Comparison of ENCODE assay signal across 8 cellular contexts in the genomic region with DNA sequence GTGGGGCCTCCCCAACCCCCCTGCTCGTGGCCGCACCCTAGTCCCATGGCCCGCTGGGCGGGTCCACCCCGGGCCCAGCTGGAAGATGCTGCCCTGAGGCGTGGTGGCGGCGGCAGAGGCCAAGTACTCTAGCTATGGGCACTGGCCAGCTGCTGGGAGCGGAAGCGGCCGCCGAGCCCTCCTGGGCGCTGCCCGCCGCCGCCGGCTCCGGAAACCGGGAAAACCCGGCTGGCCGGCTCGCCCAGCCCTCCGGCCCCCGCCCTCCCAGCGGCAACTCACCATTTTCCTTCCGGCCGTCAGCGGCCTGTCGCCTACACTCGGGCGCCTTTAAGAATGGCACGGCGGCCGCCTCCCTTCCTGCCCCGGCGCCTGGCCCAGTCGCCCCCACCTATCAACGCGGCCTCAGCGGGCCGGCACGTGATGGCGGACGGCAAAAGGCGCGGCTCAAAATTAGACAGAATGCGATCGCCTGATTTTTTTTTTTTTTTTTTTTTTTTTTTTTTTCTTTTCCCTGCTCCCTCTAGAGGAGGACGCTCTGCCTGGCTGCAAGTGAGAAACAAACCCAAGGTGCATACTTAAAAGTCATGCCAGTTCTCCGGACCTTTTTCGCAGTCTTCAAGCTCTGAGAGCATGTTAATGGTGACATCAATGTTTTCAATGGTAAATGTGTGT. TPM values are rescaled to one million over a fixed set of nuclear protein-coding genes. Genes with fewer than 3 reads are reported as not detected.
DNase-seq lines count a peak whose midpoint lies in the region; FAIRE-seq and TF ChIP-seq lines count a peak whose summit lies in the region.

A gene (minus strand): TSS at position 335 of the 672 bp plus-strand sequence. CDS start 53 bp downstream, at position 282.

- no peak for FAIRE-seq in frontal cortex (lab: Jason Lieb, UNC)

- H3K27me3 ChIP-seq in GM06990 (replicated peaks; ENCODE audit: control insufficient read depth, insufficient read depth, low read length): no peaks in the 10 kb centered on the region

- TF ChIP-seq CTCF in GM06990 (IDR thresholded peaks at IDR 0.05; ENCODE audit: insufficient read depth, low read length, poor library complexity, severe bottlenecking): peak; percentile 35
- peak; percentile 54 for TF ChIP-seq CTCF in HFF-Myc (IDR thresholded peaks at IDR 0.05; ENCODE audit: low read depth, low read length, missing control alignments)

- in situ Hi-C loops in SK-MEL-5 (cut with HindIII; ENCODE audit: low pct_unique_long_range_greater_than_20kb, low sequenced_read_pairs): no loop called here

- DNase-seq in GM06990 (ENCODE audit: extremely low read depth, insufficient read length) (peak; percentile 91), HFF-Myc (ENCODE audit: extremely low read depth, low read depth) (peak; percentile 57), MV-4-11 (lab: John Stamatoyannopoulos, UW) (peak; percentile 83), SK-MEL-5 (ENCODE audit: low read depth, low spot score) (peak; percentile 88), frontal cortex (ENCODE audit: low spot score in 2 of 2) (peak; percentile 90 to 93), non-pigmented ciliary epithelial cell (ENCODE audit: low read depth) (peak; percentile 49), superior temporal gyrus (ENCODE audit: extremely low spot score) (peak; percentile 91)
- peak; percentile 91 for DNase-seq in activated naive CD4-positive, alpha-beta T cell treated with Interleukin-2 at 50 U/mL for 16 hours

- H3K36me3 ChIP-seq in GM06990 (ENCODE audit: control insufficient read depth, insufficient read depth, low read length): no peaks in the 10 kb centered on the region

- peak within 1 kb of the TSS; percentile 99 for H3K4me3 ChIP-seq in GM06990 (replicated peaks; ENCODE audit: low read depth, low read length)
- peak within 1 kb of the TSS; percentile 90 for H3K4me3 ChIP-seq in HFF-Myc (replicated peaks; ENCODE audit: low read depth, low read length)

RNA-seq across cellular contexts. Expression of the gene that starts here (rescaled TPM):
- 83.9 and 102 TPM in 2 replicates for total RNA-seq in SK-MEL-5 (2014; rRNA removed; shearing (Covaris generic))
- 42.3 and 57.0 TPM in 2 replicates for polyA plus RNA-seq in SK-MEL-5 (2015; cell fraction: cytosol; rRNA removed)
- 86.2 and 109 TPM in 2 replicates for polyA plus RNA-seq in SK-MEL-5 (2015; cell fraction: nucleus; rRNA removed)
- total RNA-seq in frontal cortex: 258 TPM

Comparison
In these comparisons a context has a peak if more than half of its experiments do, and no peak if none do; other contexts are left out.
1. Peak in every context shown above with its lines: DNase-seq and H3K4me3 ChIP-seq.